ENCODE assay signal across 11 cellular contexts in the genomic region with DNA sequence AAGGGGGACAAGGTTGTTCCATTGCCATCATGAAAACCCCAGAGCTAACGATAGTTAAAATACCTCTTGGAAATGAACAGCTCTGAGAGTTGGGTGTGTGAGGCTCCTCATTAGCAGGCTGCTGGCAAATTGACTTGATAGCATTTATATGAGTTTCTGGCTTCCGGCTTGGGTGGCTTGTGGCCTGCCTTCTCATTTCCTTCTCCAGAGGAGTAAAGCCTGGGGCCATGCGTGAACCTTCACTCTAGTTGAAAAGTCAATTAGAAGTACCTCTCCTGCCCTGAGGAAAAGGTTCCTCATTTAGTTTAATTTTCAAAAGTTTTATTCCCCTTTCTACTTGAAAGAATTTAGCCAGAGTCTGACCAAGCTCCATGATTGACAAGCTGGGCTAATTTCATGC.
DNase-seq lines count a peak whose midpoint lies in the region; ATAC-seq and TF ChIP-seq lines count a peak whose summit lies in the region.
"Had no signal": no experiment of that assay in that cellular context is flagged by ENCODE, and none has a peak within 500 bp of the region (broad histone marks: within the 10 kb centered on the region; RNA-seq: fewer than 3 reads in every experiment).

No MANE protein-coding gene starts in this region.

- H3K9me3 ChIP-seq in Loucy (ENCODE audit: insufficient read depth, low read depth, low read length), result no peaks in the 10 kb centered on the region
- H3K9me3 ChIP-seq in adrenal gland (replicated peaks in 1 of 3), result no peaks in the 10 kb centered on the region
- H3K9me3 ChIP-seq: uterus had no signal

- H3F3A ChIP-seq in Loucy (ENCODE audit: low read depth), result peaks cover 11% of the 10 kb centered on the region; the same call in 1 of the 2 replicates

- H3K4me3 ChIP-seq in Loucy (ENCODE audit: low read length, poor library complexity, severe bottlenecking) (peak overlapping the region; percentile 66), adrenal gland (no peak overlapping the region)
- H3K4me3 ChIP-seq: uterus had no signal

- ATAC-seq in left cardiac atrium, result no peak

- H3K4me2 ChIP-seq in Loucy (ENCODE audit: low read depth, low read length, poor library complexity, severe bottlenecking), result peak overlapping the region; percentile 89

- TF ChIP-seq CTCF in Loucy (conservative IDR thresholded peaks at IDR 0.05; ENCODE audit: low read length), result no peak
- TF ChIP-seq CTCF in adrenal gland (IDR thresholded peaks at IDR 0.05), result no peak

- H3K79me2 ChIP-seq in Loucy (ENCODE audit: insufficient read depth, low read length), result peaks cover 32% of the 10 kb centered on the region

- no peak overlapping the region for H3K27ac ChIP-seq in adrenal gland
- H3K27ac ChIP-seq: uterus had no signal

- H2AFZ ChIP-seq in Loucy (ENCODE audit: low read length), result no peak overlapping the region

- TF ChIP-seq POLR2A in adrenal gland (IDR thresholded peaks at IDR 0.05), result no peak

- peaks cover 87% of the 10 kb centered on the region for H3K4me1 ChIP-seq in Loucy (ENCODE audit: insufficient read depth, low read length, poor library complexity, severe bottlenecking)
- peaks cover 0 to 19% of the 10 kb centered on the region in 2 donors for H3K4me1 ChIP-seq in adrenal gland (replicated peaks in 1 of 2)
- H3K4me1 ChIP-seq: uterus had no signal

- H3K9me2 ChIP-seq in Loucy (replicated peaks; ENCODE audit: low read depth, low read length), result no peaks in the 10 kb centered on the region

- intact Hi-C loops in left cardiac atrium (cut with DNase I) (no loop called here), adrenal gland (cut with DNase I) (no loop called here)

- H3K9ac ChIP-seq in Loucy (ENCODE audit: low read depth, low read length, poor library complexity, severe bottlenecking), result peak overlapping the region; percentile 68

- H3K27me3 ChIP-seq in Loucy (ENCODE audit: insufficient read depth, low read length, poor library complexity, severe bottlenecking) (no peaks in the 10 kb centered on the region), adrenal gland (no peaks in the 10 kb centered on the region)
- H3K27me3 ChIP-seq: uterus had no signal

- H4K20me1 ChIP-seq in Loucy (ENCODE audit: insufficient read depth, low read length, poor library complexity, severe bottlenecking), result no peaks in the 10 kb centered on the region

- WGBS in adrenal gland, 4 donors, result 83 to 87% (median 86%) methylated on average over 3 of the region's 3 CpGs

- peak; percentile 26 for DNase-seq in activated CD4-positive, alpha-beta T cell treated with anti-CD3 and anti-CD28 coated beads, Interleukin-2, amount 50 U/mL, for 1 hour
- peak; percentile 36 for DNase-seq in central memory CD4-positive, alpha-beta T cell
- DNase-seq in stimulated activated naive CD4-positive, alpha-beta T cell (lab: John Stamatoyannopoulos, UW), result peak in 4 of 6 experiments; percentile 4 to 29 (median 21)
- no peak for DNase-seq in left cardiac atrium
- DNase-seq in NCI-H524 treated with DMSO at 0.1 percent for 48 hours (lab: John Stamatoyannopoulos, UW), result no peak
- DNase-seq in adrenal gland, result no peak
- DNase-seq: anterior cingulate cortex, DMS79, NCI-H526, uterus had no signal

- H3K36me3 ChIP-seq in Loucy (ENCODE audit: insufficient read depth, low read length), result peaks cover 8% of the 10 kb centered on the region
- H3K36me3 ChIP-seq in adrenal gland (replicated peaks in 1 of 2), result no peaks in the 10 kb centered on the region
- H3K36me3 ChIP-seq: uterus had no signal

Comparison
In these comparisons a context has a peak if more than half of its experiments do, and no peak if none do; other contexts are left out.
1. DNase-seq: peak in activated CD4-positive, alpha-beta T cell treated with anti-CD3 and anti-CD28 coated beads, Interleukin-2, amount 50 U/mL, for 1 hour (single experiment), central memory CD4-positive, alpha-beta T cell (single experiment) and stimulated activated naive CD4-positive, alpha-beta T cell (4 of 6); none in left cardiac atrium (single experiment), NCI-H524 treated with DMSO at 0.1 percent for 48 hours (single experiment) and adrenal gland (0 of 7).